Comparison of ENCODE assay signal across 8 cellular contexts in genomic region chr9:127977877-127978647, GRCh38. TPM values are rescaled to one million over a fixed set of nuclear protein-coding genes. Genes with fewer than 3 reads are reported as not detected.
DNase-seq lines count a peak whose midpoint lies in the region; ATAC-seq, FAIRE-seq and TF ChIP-seq lines count a peak whose summit lies in the region.

No MANE protein-coding gene starts in this region.

- H2AFZ ChIP-seq in DND-41 (ENCODE audit: low read depth, low read length) (no peak overlapping the region), GM12878 (ENCODE audit: control insufficient read depth, low read depth, low read length) (peak overlapping the region; percentile 2; the same call in 1 of the 2 replicates)

- no peak for TF ChIP-seq EP300 in GM12878 (IDR thresholded peaks at IDR 0.05; ENCODE audit: borderline replicate concordance in 1 of 2, control insufficient read depth in 1 of 2, low read depth in 2 of 2, low read length in 2 of 2)
- TF ChIP-seq EP300 in suprapubic skin (IDR thresholded peaks at IDR 0.05) = no peak

- H3K9me3 ChIP-seq in DND-41 (ENCODE audit: insufficient read depth, low read length, severe bottlenecking) (no peaks in the 10 kb centered on the region), GM12878 (replicated peaks; ENCODE audit: control insufficient read depth, insufficient read depth, low read length) (no peaks in the 10 kb centered on the region), suprapubic skin (no peaks in the 10 kb centered on the region)

- DNase-seq in DND-41 (no peak), LNCaP clone FGC (ENCODE audit: low read depth) (no peak), GM12878 (ENCODE audit: low read depth, low spot score) (no peak), left colon (peak in 1 of 2 donors; percentile 78), suprapubic skin (ENCODE audit: low spot score in 2 of 2) (no peak), NCI-H146 treated with DMSO at 0.1 percent for 48 hours (lab: John Stamatoyannopoulos, UW; ENCODE audit: unreplicated experiment) (no peak), inferior parietal cortex (ENCODE audit: extremely low spot score) (no peak), NCI-H1694 treated with DMSO at 0.1 percent for 48 hours (lab: John Stamatoyannopoulos, UW) (no peak)

- TF ChIP-seq CTCF in DND-41 (IDR thresholded peaks at IDR 0.05; ENCODE audit: borderline replicate concordance, extremely low read depth, low read length, poor library complexity, severe bottlenecking) (no peak), LNCaP clone FGC (IDR thresholded peaks at IDR 0.05; ENCODE audit: control insufficient read depth, extremely low read depth, insufficient read depth) (no peak), GM12878 (IDR thresholded peaks at IDR 0.05 in 2 of 3, conservative IDR thresholded peaks at IDR 0.05 in 1 of 3; ENCODE audit: control insufficient read depth in 2 of 3, extremely low read depth in 1 of 3, insufficient read depth in 1 of 3, low read depth in 3 of 3, low read length in 3 of 3) (no peak), suprapubic skin (IDR thresholded peaks at IDR 0.05) (no peak)

- H3K27me3 ChIP-seq in DND-41 (ENCODE audit: insufficient read depth, low read length, poor library complexity) = no peaks in the 10 kb centered on the region
- H3K27me3 ChIP-seq in GM12878 (replicated peaks in 1 of 2; ENCODE audit: control insufficient read depth in 2 of 2, insufficient read depth in 2 of 2, low read length in 1 of 2) = no peaks in the 10 kb centered on the region
- no peaks in the 10 kb centered on the region for H3K27me3 ChIP-seq in suprapubic skin

- H3K4me2 ChIP-seq in DND-41 (ENCODE audit: insufficient read depth, low read length) (peak overlapping the region; percentile 58), GM12878 (ENCODE audit: control insufficient read depth, insufficient read depth) (peak overlapping the region; percentile 91)

- POLR2A ChIA-PET in GM12878 (lab: Charles Lee) = interaction anchor here (0.6 to 1.6 kb wide), 2 partner anchors 41 to 56 kb away, joined by 3 to 4 read pairs; no protein-coding TSS in a partner anchor

- in situ Hi-C loops in GM12878 (cut with MboI) = no loop called here

- CTCF ChIA-PET in GM12878 (lab: Yijun Ruan, JAX) = interaction anchor here (0.8 to 7.8 kb wide), 8 partner anchors 20 to 243 kb away, joined by 3 to 63 read pairs (median 4); partner anchors contain the start of gene TOR2A

- H3K27ac ChIP-seq in DND-41 (ENCODE audit: low read length) (no peak overlapping the region), GM12878 (ENCODE audit: control insufficient read depth, insufficient read depth) (peak overlapping the region; percentile 62), suprapubic skin (peak overlapping the region; percentile 96)

- FAIRE-seq in GM12878 (lab: Jason Lieb, UNC) = peak; percentile 62

- TF ChIP-seq POLR2A in GM12878 (IDR thresholded peaks at IDR 0.05; ENCODE audit: low read depth, low read length) (no peak; the same call in 1 of the 2 replicates), suprapubic skin (IDR thresholded peaks at IDR 0.05) (no peak)

- SMC1A ChIA-PET in GM12878 (lab: Charles Lee; ENCODE audit: uncharacterized antibody, unreplicated experiment) = interaction anchor here (1.2 to 2.9 kb wide), 6 partner anchors 23 to 95 kb away, joined by 3 to 16 read pairs (median 7); partner anchors contain the start of genes NAIF1 and SLC25A25

- H3K36me3 ChIP-seq in DND-41 (ENCODE audit: insufficient read depth, low read length) = no peaks in the 10 kb centered on the region
- H3K36me3 ChIP-seq in GM12878 (ENCODE audit: control insufficient read depth in 2 of 2, insufficient read depth in 2 of 2, low read length in 1 of 2) = peaks cover 1 to 3% of the 10 kb centered on the region in 2 experiments; a peak in 2 of 4 replicates
- no peaks in the 10 kb centered on the region for H3K36me3 ChIP-seq in suprapubic skin

- H3K4me3 ChIP-seq in DND-41 (ENCODE audit: low read depth in 1 of 2, low read length in 2 of 2) (peak overlapping the region in 1 of 2 experiments; percentile 37; a peak in 2 of 4 replicates), LNCaP clone FGC (ENCODE audit: low read depth, low read length) (peak overlapping the region; percentile 94), GM12878 (peak overlapping the region; percentile 93), suprapubic skin (peak overlapping the region; percentile 91)

- TF ChIP-seq RAD21 in GM12878 (IDR thresholded peaks at IDR 0.05; ENCODE audit: insufficient read depth, low read depth, low read length) = no peak

- H3K79me2 ChIP-seq in DND-41 (ENCODE audit: insufficient read depth, low read length) (peaks cover 32% of the 10 kb centered on the region), GM12878 (ENCODE audit: control insufficient read depth, insufficient read depth, low read length) (peaks cover 55% of the 10 kb centered on the region)

- H3K9ac ChIP-seq in DND-41 (ENCODE audit: low read depth, low read length) (peak overlapping the region; percentile 34; the same call in 1 of the 2 replicates), GM12878 (ENCODE audit: control insufficient read depth, insufficient read depth, low read length) (peak overlapping the region; percentile 68)

- peaks cover 50% of the 10 kb centered on the region for H3K4me1 ChIP-seq in DND-41 (ENCODE audit: insufficient read depth, low read length)
- H3K4me1 ChIP-seq in GM12878 (ENCODE audit: control insufficient read depth, insufficient read depth, low read length) = peaks cover 40% of the 10 kb centered on the region
- H3K4me1 ChIP-seq in suprapubic skin = peaks cover 86% of the 10 kb centered on the region

- BruUV-seq in GM12878 (replicated peaks; lab: Mats Ljungman, UMichigan) = no TSS peak

- H4K20me1 ChIP-seq in DND-41 (ENCODE audit: insufficient read depth, low read length) = peaks cover 47% of the 10 kb centered on the region
- peaks cover 7% of the 10 kb centered on the region for H4K20me1 ChIP-seq in GM12878 (ENCODE audit: control insufficient read depth, insufficient read depth)

- WGBS in GM12878 (ENCODE audit: insufficient coverage, insufficient replicate concordance, low lambda C conversion rate, missing lambda C conversion rate) = under 1% methylated on average over 12 of the region's 12 CpGs
- 43% methylated on average over 12 of the region's 12 CpGs for WGBS in suprapubic skin

- intact Hi-C loops in GM12878 (cut with micrococcal nuclease; ENCODE audit: unreplicated experiment) = no loop called here
- intact Hi-C loops in left colon (cut with DNase I, micrococcal nuclease) = no loop called here

- ATAC-seq in DND-41 (ENCODE audit: insufficient read depth, low read depth) = no peak
- ATAC-seq in GM12878 = no peak
- peak; percentile 28 for ATAC-seq in left colon

- RAD21 ChIA-PET in GM12878 (lab: Charles Lee; ENCODE audit: unreplicated experiment) = interaction anchor here (1.4 to 2.6 kb wide), 3 partner anchors 22 to 56 kb away, joined by 3 to 14 read pairs (median 12); no protein-coding TSS in a partner anchor

RNA-seq across cellular contexts. Expression of gene EEIG1, which starts 2.7 kb away (rescaled TPM):
- 23.5 and 27.2 TPM in 2 replicates for total RNA-seq in GM12878 (2013; cell fraction: nucleolus; rRNA removed)
- total RNA-seq in GM12878 (2014; rRNA removed) (7.4 TPM in 2 replicates), GM12878 (2014; rRNA removed; fragmentation: Illumina TruSeq; extraction: Trizol) (8.5 and 9.5 TPM in 2 replicates), GM12878 (2021) (69.7 and 75.9 TPM in 2 replicates), left colon (100 to 1,000 TPM; 157 to 175 TPM), suprapubic skin (10 to 100 TPM; 43.1 to 85.8 (median 59.5) TPM)
- 116 TPM for polyA plus RNA-seq in GM12878 (2011; ENCODE audit: low read depth)
- polyA plus RNA-seq in GM12878 (2011; rRNA removed) (3.3 and 6.6 TPM in 2 replicates), GM12878 (2014; fragmentation: Illumina TruSeq; extraction: Trizol) (7.2 and 16.9 TPM in 2 replicates), GM12878 (2014; fragmentation: Nextera tagmentation; extraction: Ambion mirVana) (1 to 10 TPM; 1.2 to 2.7 TPM), GM12878 (2014; rRNA removed) (20.7 and 21.5 TPM in 2 replicates), GM12878 (2016; fragmentation: Nextera tagmentation; extraction: Ambion mirVana) (10 to 100 TPM in 1 of 2 experiments, 1 to 10 TPM in 1; 8.5 to 12.9 TPM)
- polyA plus RNA-seq in GM12878 (2011; cell fraction: cytosol; rRNA removed) = 10.5 and 12.0 TPM in 2 replicates
- 13.2 and 14.7 TPM in 2 replicates for polyA plus RNA-seq in GM12878 (2011; cell fraction: nucleus; rRNA removed)
- 61.5 and 83.9 TPM in 2 replicates for polyA plus RNA-seq in GM12878 (2012)
- 2.9 and 6.1 TPM in 2 replicates for polyA minus RNA-seq in GM12878 (2011; rRNA and poly(A)+ RNA removed)
- polyA minus RNA-seq in GM12878 (2011; cell fraction: cytosol; rRNA and poly(A)+ RNA removed) = 4.0 and 8.6 TPM in 2 replicates
- 2.8 and 6.3 TPM in 2 replicates for polyA minus RNA-seq in GM12878 (2011; cell fraction: nucleus; rRNA and poly(A)+ RNA removed)

RNA-seq across cellular contexts. Expression of gene DPM2, which starts 40.4 kb away (rescaled TPM):
- 35.0 and 35.4 TPM in 2 replicates for total RNA-seq in GM12878 (2013; cell fraction: nucleolus; rRNA removed)
- total RNA-seq in GM12878 (2014; rRNA removed) = 36.3 and 40.3 TPM in 2 replicates
- 30.6 and 31.7 TPM in 2 replicates for total RNA-seq in GM12878 (2014; rRNA removed; fragmentation: Illumina TruSeq; extraction: Trizol)
- 40.7 and 44.0 TPM in 2 replicates for total RNA-seq in GM12878 (2021)
- polyA plus RNA-seq in GM12878 (2011; ENCODE audit: low read depth) = 17.4 TPM
- 25.8 and 49.2 TPM in 2 replicates for polyA plus RNA-seq in GM12878 (2011; rRNA removed)
- polyA plus RNA-seq in GM12878 (2011; cell fraction: cytosol; rRNA removed) = 73.3 and 82.9 TPM in 2 replicates
- 54.9 and 64.6 TPM in 2 replicates for polyA plus RNA-seq in GM12878 (2011; cell fraction: nucleus; rRNA removed)
- 30.5 and 35.8 TPM in 2 replicates for polyA plus RNA-seq in GM12878 (2012)
- 24.3 and 45.4 TPM in 2 replicates for polyA plus RNA-seq in GM12878 (2014; fragmentation: Illumina TruSeq; extraction: Trizol)
- 10 to 100 TPM; 22.7 to 24.2 TPM for polyA plus RNA-seq in GM12878 (2014; fragmentation: Nextera tagmentation; extraction: Ambion mirVana)
- 54.3 and 56.5 TPM in 2 replicates for polyA plus RNA-seq in GM12878 (2014; rRNA removed)
- 10 to 100 TPM; 76.7 to 77.9 TPM for polyA plus RNA-seq in GM12878 (2016; fragmentation: Nextera tagmentation; extraction: Ambion mirVana)
- polyA minus RNA-seq in GM12878 (2011; rRNA and poly(A)+ RNA removed) = 39.4 and 64.4 TPM in 2 replicates
- polyA minus RNA-seq in GM12878 (2011; cell fraction: cytosol; rRNA and poly(A)+ RNA removed) = 27.0 and 30.2 TPM in 2 replicates
- 38.0 and 63.1 TPM in 2 replicates for polyA minus RNA-seq in GM12878 (2011; cell fraction: nucleus; rRNA and poly(A)+ RNA removed)
- 10 to 100 TPM; 25.1 to 28.6 TPM for total RNA-seq in left colon
- total RNA-seq in suprapubic skin = 10 to 100 TPM; 19.4 to 39.7 (median 30.6) TPM

RNA-seq across cellular contexts. Expression of gene PIP5KL1, which starts 47.5 kb away (rescaled TPM):
- 1.9 and 2.0 TPM in 2 replicates for total RNA-seq in GM12878 (2013; cell fraction: nucleolus; rRNA removed)
- 0.40 TPM in 1 of 2 replicates, not detected in the other for total RNA-seq in GM12878 (2014; rRNA removed)
- 0.14 and 0.22 TPM in 2 replicates for total RNA-seq in GM12878 (2014; rRNA removed; fragmentation: Illumina TruSeq; extraction: Trizol)
- 0.32 and 0.64 TPM in 2 replicates for total RNA-seq in GM12878 (2021)
- 0.41 TPM for polyA plus RNA-seq in GM12878 (2011; ENCODE audit: low read depth)
- 0.12 and 0.50 TPM in 2 replicates for polyA plus RNA-seq in GM12878 (2011; rRNA removed)
- 0.34 and 0.52 TPM in 2 replicates for polyA plus RNA-seq in GM12878 (2011; cell fraction: cytosol; rRNA removed)
- 2.2 and 3.0 TPM in 2 replicates for polyA plus RNA-seq in GM12878 (2011; cell fraction: nucleus; rRNA removed)
- polyA plus RNA-seq in GM12878 (2012) = 0.60 and 1.1 TPM in 2 replicates
- polyA plus RNA-seq in GM12878 (2014; fragmentation: Illumina TruSeq; extraction: Trizol) = 0.04 TPM in 1 of 2 replicates, not detected in the other
- polyA plus RNA-seq in GM12878 (2014; fragmentation: Nextera tagmentation; extraction: Ambion mirVana) = not detected
- 0.55 and 0.67 TPM in 2 replicates for polyA plus RNA-seq in GM12878 (2014; rRNA removed)
- polyA plus RNA-seq in GM12878 (2016; fragmentation: Nextera tagmentation; extraction: Ambion mirVana) = under 1 TPM; 0.11 to 0.47 TPM
- 0.10 TPM in 1 of 2 replicates, not detected in the other for polyA minus RNA-seq in GM12878 (2011; rRNA and poly(A)+ RNA removed)
- polyA minus RNA-seq in GM12878 (2011; cell fraction: cytosol; rRNA and poly(A)+ RNA removed) = not detected in 2 replicates
- 0.57 and 0.85 TPM in 2 replicates for polyA minus RNA-seq in GM12878 (2011; cell fraction: nucleus; rRNA and poly(A)+ RNA removed)
- 1 to 10 TPM; 1.3 to 1.9 TPM for total RNA-seq in left colon
- total RNA-seq in suprapubic skin = 10 to 100 TPM in 1 of 4 donors, 1 to 10 TPM in 3; 5.8 to 14.7 (median 9.2) TPM
